ENCODE assay signal across 14 cellular contexts in genomic region chr4:107616838-107617389, GRCh38.
"Had no signal": no experiment of that assay in that cellular context is flagged by ENCODE, and none has a peak within 500 bp of the region (broad histone marks: within the 10 kb centered on the region; RNA-seq: fewer than 3 reads in every experiment).

No MANE protein-coding gene starts in this region.

- H3K4me1 Mint-ChIP-seq: activated B cell treated with CpG ODN at 0.5 μM for 24 hours; activated CD4-positive, alpha-beta T cell treated with anti-CD3 and anti-CD28 coated beads, Interleukin-2, amount 10 ng/mL, durations not matched to agents 24 days and 14 days; activated naive CD4-positive, alpha-beta T cell treated with anti-CD3 and anti-CD28 coated beads, Interleukin-2, amount 50 U/mL, for 24 hours had no signal

- H3K9me3 Mint-ChIP-seq: activated T-helper 2 cell treated with anti-CD3 and anti-CD28 coated beads, Interferon-gamma antibody, Interleukin-2, Interleukin-4, amounts not matched to agents 10 μg/mL and 5 μg/mL and 100 μg/mL, durations not matched to agents 14 hours and 24 hours and 36 hours; natural killer cell had no signal

- DNase-seq: activated B cell treated with CpG ODN at 0.5 μM for 24 hours; activated CD4-positive, alpha-beta T cell treated with anti-CD3 and anti-CD28 coated beads, Interleukin-2, amount 10 ng/mL, durations not matched to agents 24 days and 14 days; anterior cingulate cortex; esophagus squamous epithelium; foreskin fibroblast; mammary epithelial cell; mucosa of descending colon; natural killer cell; right cardiac atrium; stimulated activated naive CD4-positive, alpha-beta T cell treated with Interleukin-2 at 50 U/mL for 16 hours; upper lobe of right lung had no signal

- H3K4me3 Mint-ChIP-seq: activated B cell treated with CpG ODN at 0.5 μM for 24 hours; activated CD4-positive, alpha-beta T cell treated with anti-CD3 and anti-CD28 coated beads, Interleukin-2, amount 10 ng/mL, durations not matched to agents 24 days and 14 days; activated naive CD4-positive, alpha-beta T cell treated with anti-CD3 and anti-CD28 coated beads, Interleukin-2, amount 50 U/mL, for 24 hours; natural killer cell had no signal

- FAIRE-seq: TTC549 had no signal

- H3K27ac Mint-ChIP-seq: activated B cell treated with CpG ODN at 0.5 μM for 24 hours; activated CD4-positive, alpha-beta T cell treated with anti-CD3 and anti-CD28 coated beads, Interleukin-2, amount 10 ng/mL, durations not matched to agents 24 days and 14 days; activated naive CD4-positive, alpha-beta T cell treated with anti-CD3 and anti-CD28 coated beads, Interleukin-2, amount 50 U/mL, for 24 hours; activated T-helper 2 cell treated with anti-CD3 and anti-CD28 coated beads, Interferon-gamma antibody, Interleukin-2, Interleukin-4, amounts not matched to agents 10 μg/mL and 5 μg/mL and 100 μg/mL, durations not matched to agents 14 hours and 24 hours and 36 hours; natural killer cell had no signal

- H3K27me3 Mint-ChIP-seq: activated B cell treated with CpG ODN at 0.5 μM for 24 hours; activated CD4-positive, alpha-beta T cell treated with anti-CD3 and anti-CD28 coated beads, Interleukin-2, amount 10 ng/mL, durations not matched to agents 24 days and 14 days; activated naive CD4-positive, alpha-beta T cell treated with anti-CD3 and anti-CD28 coated beads, Interleukin-2, amount 50 U/mL, for 24 hours had no signal
